8 cellular contexts compared by ENCODE assay signal in the genomic region with DNA sequence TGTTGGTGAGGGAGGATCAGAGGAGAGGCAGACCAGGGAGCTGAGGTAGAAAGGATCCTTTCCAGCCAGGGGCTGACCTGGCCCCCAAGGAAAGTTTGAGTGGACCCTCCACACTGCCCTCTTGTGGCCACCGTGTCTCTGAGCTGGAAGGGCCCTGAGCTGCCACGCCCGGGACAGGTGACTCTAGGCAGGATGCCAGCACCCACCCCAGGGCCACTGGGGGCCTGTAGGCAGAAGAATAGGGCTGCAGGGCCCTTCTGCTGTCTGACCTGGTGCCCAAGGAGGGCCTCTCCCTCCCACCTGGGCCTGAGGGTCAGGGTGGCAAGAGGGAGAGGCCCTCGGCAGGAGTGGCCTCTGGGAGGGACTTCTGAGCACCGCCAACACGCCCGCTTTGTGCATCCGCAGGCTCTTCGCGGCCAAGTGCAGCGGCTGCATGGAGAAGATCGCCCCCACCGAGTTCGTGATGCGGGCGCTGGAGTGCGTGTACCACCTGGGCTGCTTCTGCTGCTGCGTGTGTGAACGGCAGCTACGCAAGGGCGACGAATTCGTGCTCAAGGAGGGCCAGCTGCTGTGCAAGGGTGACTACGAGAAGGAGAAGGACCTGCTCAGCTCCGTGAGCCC.
DNase-seq lines count a peak whose midpoint lies in the region; ATAC-seq, FAIRE-seq and TF ChIP-seq lines count a peak whose summit lies in the region.

No MANE protein-coding gene starts in this region.

- no peak overlapping the region for H2AFZ ChIP-seq in SU-DHL-6 (ENCODE audit: low read depth, low read length, severe bottlenecking)

- H4K20me1 ChIP-seq in SU-DHL-6 (ENCODE audit: low read depth, low read length), result no peaks in the 10 kb centered on the region

- H3K9ac ChIP-seq in SU-DHL-6 (ENCODE audit: low read length) (no peak overlapping the region), adipocyte (ENCODE audit: low read length) (no peak overlapping the region), kidney (ENCODE audit: low read length in 2 of 2) (no peak overlapping the region)

- no peak for FAIRE-seq in kidney (lab: Jason Lieb, UNC)

- H3K9me3 ChIP-seq in SU-DHL-6 (ENCODE audit: insufficient read depth, low read length) (no peaks in the 10 kb centered on the region), adipocyte (ENCODE audit: control insufficient read depth, low read length) (no peaks in the 10 kb centered on the region), kidney (ENCODE audit: control insufficient read depth in 1 of 2, low read length in 2 of 2) (no peaks in the 10 kb centered on the region)

- no peaks in the 10 kb centered on the region for H3K4me1 ChIP-seq in adipocyte (ENCODE audit: control insufficient read depth, insufficient read depth, low read length)
- H3K4me1 ChIP-seq in kidney (ENCODE audit: control insufficient read depth in 1 of 2, insufficient read depth in 1 of 2, low read depth in 1 of 2, low read length in 2 of 2), result no peaks in the 10 kb centered on the region

- peak; percentile 30 for DNase-seq in SIG-M5 treated with dmso at 0.1 percent for 504 hours (lab: John Stamatoyannopoulos, UW; ENCODE audit: unreplicated experiment)
- DNase-seq in SIG-M5 (lab: John Stamatoyannopoulos, UW), result no peak
- peak; percentile 42 for DNase-seq in adipocyte (ENCODE audit: low read depth)
- DNase-seq in kidney, result peak; percentile 76
- peak; percentile 25 to 56 (median 31) for DNase-seq in stimulated activated CD4-positive, alpha-beta T cell treated with anti-CD3 and anti-CD28 coated beads, TNF-alpha, amount 100 ng/mL, for 48 hours (ENCODE audit: low read depth in 3 of 3)
- DNase-seq in C1 segment of cervical spinal cord (lab: John Stamatoyannopoulos, UW), result no peak

- H3K4me3 ChIP-seq in SU-DHL-6 (ENCODE audit: insufficient read depth, low read length, poor library complexity, severe bottlenecking) (no peak overlapping the region), adipocyte (ENCODE audit: low read length) (no peak overlapping the region), kidney (ENCODE audit: low read length in 2 of 2) (no peak overlapping the region)

- H3K4me2 ChIP-seq in SU-DHL-6 (ENCODE audit: low read depth, low read length, poor library complexity, severe bottlenecking), result no peak overlapping the region

- no peaks in the 10 kb centered on the region for H3K36me3 ChIP-seq in SU-DHL-6 (ENCODE audit: low read length)
- H3K36me3 ChIP-seq in adipocyte (ENCODE audit: control insufficient read depth, insufficient read depth, low read length, severe bottlenecking), result no peaks in the 10 kb centered on the region
- H3K36me3 ChIP-seq in kidney (ENCODE audit: control insufficient read depth in 1 of 2, insufficient read depth in 2 of 2, low read length in 2 of 2), result no peaks in the 10 kb centered on the region

- TF ChIP-seq CTCF in SU-DHL-6 (IDR thresholded peaks at IDR 0.05; ENCODE audit: insufficient read depth, low read length, poor library complexity, severe bottlenecking), result peak; percentile 57
- peak; percentile 34 for TF ChIP-seq CTCF in kidney (IDR thresholded peaks at IDR 0.05; ENCODE audit: borderline replicate concordance, extremely low read depth, insufficient read depth)

- no peaks in the 10 kb centered on the region for H3K9me2 ChIP-seq in SU-DHL-6 (replicated peaks; ENCODE audit: insufficient read depth, low read length)

- no peaks in the 10 kb centered on the region for H3K79me2 ChIP-seq in SU-DHL-6 (ENCODE audit: insufficient read depth, low read length)

- no peak for ATAC-seq in GM18517 (IDR thresholded peaks at IDR 0.05; ENCODE audit: unreplicated experiment)

- no peak overlapping the region for H3K27ac ChIP-seq in SU-DHL-6 (ENCODE audit: low read depth, low read length)
- no peak overlapping the region for H3K27ac ChIP-seq in kidney (ENCODE audit: low read depth in 2 of 2, low read length in 2 of 2)

- H3K27me3 ChIP-seq in SU-DHL-6 (ENCODE audit: low read length) (no peaks in the 10 kb centered on the region), adipocyte (replicated peaks; ENCODE audit: control insufficient read depth, insufficient read depth, low read length) (peaks cover 52% of the 10 kb centered on the region)

- H3F3A ChIP-seq in SU-DHL-6 (ENCODE audit: insufficient read depth), result no peaks in the 10 kb centered on the region

- intact Hi-C loops in kidney (cut with DNase I), result no loop called here

Comparison
In these comparisons a context has a peak if more than half of its experiments do, and no peak if none do; other contexts are left out.
1. DNase-seq: peak in SIG-M5 treated with dmso at 0.1 percent for 504 hours (single experiment), adipocyte (single experiment), kidney (single experiment) and stimulated activated CD4-positive, alpha-beta T cell treated with anti-CD3 and anti-CD28 coated beads, TNF-alpha, amount 100 ng/mL, for 48 hours (3 of 3); none in SIG-M5 (single experiment) and C1 segment of cervical spinal cord (0 of 14).